Comparison of ENCODE assay signal across 26 cellular contexts in the genomic region with DNA sequence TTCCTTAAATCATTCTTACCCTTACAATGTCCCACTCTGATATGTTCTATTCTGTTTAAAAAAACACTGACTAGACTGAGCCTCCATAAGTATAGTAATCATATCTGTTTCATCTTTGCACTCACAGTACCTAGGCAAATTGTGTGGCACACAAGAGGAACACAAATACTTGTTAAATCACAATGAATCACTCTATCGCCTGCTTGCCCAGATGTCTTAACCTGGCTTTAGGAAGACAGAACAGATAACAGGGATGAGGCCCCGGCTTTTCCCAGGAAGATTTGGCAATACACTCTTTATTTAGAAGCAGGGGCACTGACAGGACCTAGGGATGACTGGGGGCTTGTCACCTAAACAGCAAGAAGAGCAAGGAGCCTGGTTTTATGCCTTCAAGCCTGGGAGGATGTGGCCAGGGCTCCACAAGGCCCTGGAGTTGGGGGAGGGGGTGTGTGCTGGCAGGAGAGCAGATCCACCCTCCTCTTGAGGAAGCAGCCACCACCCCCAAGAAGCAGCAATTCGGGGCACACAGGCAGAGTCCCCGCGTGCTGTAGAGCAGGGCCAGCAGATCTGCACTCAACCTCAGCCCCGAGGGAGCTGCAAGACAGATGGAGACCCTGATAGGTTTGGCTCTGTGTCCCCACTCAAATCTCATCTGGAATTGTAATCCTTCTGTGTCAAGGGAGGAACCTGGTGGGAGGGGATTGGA. TPM values are rescaled to one million over a fixed set of nuclear protein-coding genes. Genes with fewer than 3 reads are reported as not detected.
DNase-seq lines count a peak whose midpoint lies in the region; ATAC-seq and TF ChIP-seq lines count a peak whose summit lies in the region.
"Had no signal": no experiment of that assay in that cellular context is flagged by ENCODE, and none has a peak within 500 bp of the region (broad histone marks: within the 10 kb centered on the region; RNA-seq: fewer than 3 reads in every experiment).

No MANE protein-coding gene starts in this region.

- intact Hi-C loops in activated CD4-positive, alpha-beta T cell treated with anti-CD3 and anti-CD28 coated beads for 36 hours (cut with DNase I, micrococcal nuclease): no loop called here

- no peaks in the 10 kb centered on the region for H3K36me3 ChIP-seq in WERI-Rb-1
- H3K36me3 ChIP-seq: breast epithelium, lower lobe of right lung, upper lobe of right lung had no signal

- H3K27ac Mint-ChIP-seq in activated CD4-positive, alpha-beta T cell treated with anti-CD3 and anti-CD28 coated beads for 36 hours: no peak overlapping the region
- H3K27ac Mint-ChIP-seq in osteocyte (ENCODE audit: unreplicated experiment): no peak overlapping the region
- H3K27ac Mint-ChIP-seq: CD4-positive, alpha-beta T cell; T-helper 2 cell treated with Interferon-gamma antibody and Interleukin-4, amounts not matched to agents 5 μg/mL and 100 μg/mL, for 36 hours had no signal

- H3K27me3 ChIP-seq in WERI-Rb-1 (ENCODE audit: insufficient read depth, low read depth, severe bottlenecking): no peaks in the 10 kb centered on the region
- H3K27me3 ChIP-seq: breast epithelium, upper lobe of right lung had no signal

- H3K4me3 Mint-ChIP-seq in activated CD4-positive, alpha-beta T cell treated with anti-CD3 and anti-CD28 coated beads for 36 hours: no peak overlapping the region
- H3K4me3 Mint-ChIP-seq in osteocyte (ENCODE audit: unreplicated experiment): no peak overlapping the region
- H3K4me3 Mint-ChIP-seq: CD4-positive, alpha-beta T cell; naive thymus-derived CD8-positive, alpha-beta T cell; T-helper 2 cell treated with Interferon-gamma antibody and Interleukin-4, amounts not matched to agents 5 μg/mL and 100 μg/mL, for 36 hours had no signal

- H3K9me3 Mint-ChIP-seq in activated CD4-positive, alpha-beta T cell treated with anti-CD3 and anti-CD28 coated beads for 36 hours (ENCODE audit: low read depth): no peaks in the 10 kb centered on the region
- H3K9me3 Mint-ChIP-seq in osteocyte (ENCODE audit: unreplicated experiment): no peaks in the 10 kb centered on the region
- H3K9me3 Mint-ChIP-seq: CD4-positive, alpha-beta T cell; naive thymus-derived CD8-positive, alpha-beta T cell; T-helper 2 cell treated with Interferon-gamma antibody and Interleukin-4, amounts not matched to agents 5 μg/mL and 100 μg/mL, for 36 hours had no signal

- no peak for ATAC-seq in activated CD4-positive, alpha-beta T cell treated with anti-CD3 and anti-CD28 coated beads for 36 hours
- ATAC-seq: lower lobe of right lung; naive thymus-derived CD8-positive, alpha-beta T cell; upper lobe of right lung had no signal

- H3K27ac ChIP-seq in WERI-Rb-1: no peak overlapping the region
- H3K27ac ChIP-seq: breast epithelium, HL-60, KMS-11, lower lobe of right lung, upper lobe of right lung had no signal

- H3K4me1 Mint-ChIP-seq in activated CD4-positive, alpha-beta T cell treated with anti-CD3 and anti-CD28 coated beads for 36 hours: no peaks in the 10 kb centered on the region
- H3K4me1 Mint-ChIP-seq in osteocyte (ENCODE audit: unreplicated experiment): no peaks in the 10 kb centered on the region
- H3K4me1 Mint-ChIP-seq: naive thymus-derived CD8-positive, alpha-beta T cell had no signal

- H3K9me3 ChIP-seq in WERI-Rb-1 (ENCODE audit: severe bottlenecking): no peaks in the 10 kb centered on the region
- H3K9me3 ChIP-seq: breast epithelium, lower lobe of right lung, upper lobe of right lung had no signal

- peak; percentile 12 for DNase-seq in activated CD4-positive, alpha-beta T cell treated with anti-CD3 and anti-CD28 coated beads for 36 hours
- DNase-seq in activated CD4-positive, alpha-beta T cell treated with anti-CD3 and anti-CD28 coated beads for 48 hours: no peak
- peak; percentile 55 for DNase-seq in Jurkat, Clone E6-1 (ENCODE audit: low read depth, low spot score)
- DNase-seq in WERI-Rb-1: peak; percentile 17
- peak; percentile 44 for DNase-seq in osteocyte (ENCODE audit: extremely low spot score, unreplicated experiment)
- no peak for DNase-seq in middle frontal gyrus (ENCODE audit: extremely low spot score, low spot score)
- DNase-seq in EL: no peak
- DNase-seq in COLO829 (ENCODE audit: low spot score): no peak
- DNase-seq: 8988T; activated CD4-positive, alpha-beta T cell treated with anti-CD3 and anti-CD28 coated beads, Interleukin-2, amount 50 U/mL, for 1 hour; activated naive CD4-positive, alpha-beta T cell treated with anti-CD3 and anti-CD28 coated beads, Interleukin-2, amount 50 U/mL, for 16 hours; CD4-positive, alpha-beta T cell; DMS 273 treated with DMSO at 0.1 percent for 48 hours; lower lobe of right lung; midbrain; MM.1S; naive thymus-derived CD8-positive, alpha-beta T cell; NCI-H2081 treated with DMSO at 0.1 percent for 48 hours; SHP77 treated with DMSO at 0.1 percent for 48 hours; small intestine; stimulated activated naive CD4-positive, alpha-beta T cell; upper lobe of right lung had no signal

- POLR2A ChIA-PET in activated CD4-positive, alpha-beta T cell treated with anti-CD3 and anti-CD28 coated beads for 36 hours (lab: Charles Lee): no interaction called here

- TF ChIP-seq CTCF in WERI-Rb-1 (IDR thresholded peaks at IDR 0.05; ENCODE audit: low read depth, low read length) (no peak), osteocyte (IDR thresholded peaks at IDR 0.05) (no peak)

- CTCF ChIA-PET in activated CD4-positive, alpha-beta T cell treated with anti-CD3 and anti-CD28 coated beads for 36 hours (lab: Charles Lee): interaction anchor here (0.6 to 1.2 kb wide), 3 partner anchors 46 to 184 kb away, joined by 3 to 4 read pairs (median 4); no protein-coding TSS in a partner anchor

- H3K4me3 ChIP-seq in Jurkat, Clone E6-1 (ENCODE audit: low read length): no peak overlapping the region
- H3K4me3 ChIP-seq in WERI-Rb-1 (ENCODE audit: low read depth, low read length): no peak overlapping the region
- H3K4me3 ChIP-seq: breast epithelium, lower lobe of right lung, upper lobe of right lung had no signal

- no peaks in the 10 kb centered on the region for H3K36me3 Mint-ChIP-seq in activated CD4-positive, alpha-beta T cell treated with anti-CD3 and anti-CD28 coated beads for 36 hours (ENCODE audit: low read depth)
- no peaks in the 10 kb centered on the region for H3K36me3 Mint-ChIP-seq in osteocyte (ENCODE audit: unreplicated experiment)
- H3K36me3 Mint-ChIP-seq: naive thymus-derived CD8-positive, alpha-beta T cell had no signal

- peaks cover 2% of the 10 kb centered on the region for H3K27me3 Mint-ChIP-seq in activated CD4-positive, alpha-beta T cell treated with anti-CD3 and anti-CD28 coated beads for 36 hours
- H3K27me3 Mint-ChIP-seq in osteocyte (ENCODE audit: unreplicated experiment): no peaks in the 10 kb centered on the region
- H3K27me3 Mint-ChIP-seq: CD4-positive, alpha-beta T cell had no signal

RNA-seq across cellular contexts. Expression of gene KSR1, which starts 41.0 kb away (rescaled TPM):
- 100 to 1,000 TPM in 1 of 2 experiments, 10 to 100 TPM in 1; 96.6 to 113 TPM for total RNA-seq in activated CD4-positive, alpha-beta T cell treated with anti-CD3 and anti-CD28 coated beads for 36 hours
- 10.1 TPM for polyA plus RNA-seq in Jurkat, Clone E6-1 (2012; ENCODE audit: insufficient read depth, insufficient read length)
- total RNA-seq in osteocyte: 56.0 and 63.4 TPM in 2 replicates

Comparison
In these comparisons a context has a peak if more than half of its experiments do, and no peak if none do; other contexts are left out.
1. DNase-seq: peak in activated CD4-positive, alpha-beta T cell treated with anti-CD3 and anti-CD28 coated beads for 36 hours (single experiment), Jurkat, Clone E6-1 (single experiment), WERI-Rb-1 (single experiment) and osteocyte (single experiment); none in activated CD4-positive, alpha-beta T cell treated with anti-CD3 and anti-CD28 coated beads for 48 hours (single experiment), middle frontal gyrus (single experiment), EL (single experiment) and COLO829 (single experiment).